In genomic region chr10:30671011-30671616, GRCh38 we compare ENCODE assay signal across 8 cellular contexts. TPM values are rescaled to one million over a fixed set of nuclear protein-coding genes. Genes with fewer than 3 reads are reported as not detected.
DNase-seq lines count a peak whose midpoint lies in the region; ATAC-seq and TF ChIP-seq lines count a peak whose summit lies in the region.

No MANE protein-coding gene starts in this region.

- dilution Hi-C loops in mammary epithelial cell (cut with HindIII; ENCODE audit: low sequenced_read_pairs) = no loop called here

- H3K4me2 ChIP-seq in mammary epithelial cell (ENCODE audit: insufficient read depth, low read depth, low read length) = peak overlapping the region; percentile 77

- H3K36me3 ChIP-seq in mammary epithelial cell (ENCODE audit: insufficient read depth, low read length) = no peaks in the 10 kb centered on the region
- no peaks in the 10 kb centered on the region for H3K36me3 ChIP-seq in kidney epithelial cell (ENCODE audit: control insufficient read depth, insufficient read depth, low read length)
- H3K36me3 ChIP-seq in stomach = no peaks in the 10 kb centered on the region

- no peaks in the 10 kb centered on the region for H4K20me1 ChIP-seq in mammary epithelial cell (ENCODE audit: insufficient read depth, low read length)

- H3K27ac ChIP-seq in mammary epithelial cell (ENCODE audit: insufficient read depth, low read depth, low read length) (no peak overlapping the region), stomach (no peak overlapping the region)

- H3K4me3 ChIP-seq in mammary epithelial cell (replicated peaks in 1 of 3; ENCODE audit: insufficient read depth in 1 of 3, low read depth in 2 of 3, low read length in 3 of 3) (peak overlapping the region in 2 of 3 experiments; percentile 29 to 46), kidney epithelial cell (ENCODE audit: low read depth, low read length) (no peak overlapping the region), stomach (peak overlapping the region; percentile 23 to 37 (median 30))

- DNase-seq in ACHN = peak; percentile 64
- peak; percentile 53 for DNase-seq in G401 (ENCODE audit: low spot score)
- peak; percentile 72 for DNase-seq in LHCN-M2 (ENCODE audit: low read depth)
- peak; percentile 80 for DNase-seq in RPMI7951 (ENCODE audit: low read depth)
- DNase-seq in mammary epithelial cell = peak; percentile 57
- peak; percentile 34 for DNase-seq in kidney epithelial cell (ENCODE audit: low read depth)
- DNase-seq in stomach = no peak

- no peaks in the 10 kb centered on the region for H3K9me3 ChIP-seq in mammary epithelial cell (replicated peaks; ENCODE audit: insufficient read depth, low read length)
- H3K9me3 ChIP-seq in stomach = no peaks in the 10 kb centered on the region

- H3K4me1 ChIP-seq in mammary epithelial cell (ENCODE audit: insufficient read depth, low read length) (no peaks in the 10 kb centered on the region), stomach (peaks cover 0 to 10% (median 2%) of the 10 kb centered on the region in 4 donors)

- CTCF ChIA-PET in mammary epithelial cell (lab: Charles Lee; ENCODE audit: low non-redundant PET) = interaction anchor here (1.0 kb wide), 1 partner anchor 88 kb away, joined by 24 read pairs; no protein-coding TSS in a partner anchor

- no TSS peak for BruUV-seq in mammary epithelial cell (replicated peaks; lab: Mats Ljungman, UMichigan)

- no peak for TF ChIP-seq POLR2A in stomach (IDR thresholded peaks at IDR 0.05)

- intact Hi-C loops in mammary epithelial cell (cut with micrococcal nuclease) (loop anchor here (2.0 kb wide), 1 partner anchor 16 kb away; no protein-coding TSS in a partner anchor), stomach (cut with DNase I; ENCODE audit: low total_unique reads) (no loop called here)

- TF ChIP-seq CTCF in mammary epithelial cell (conservative IDR thresholded peaks at IDR 0.05 in 1 of 2, IDR thresholded peaks at IDR 0.05 in 1 of 2; ENCODE audit: extremely low read depth in 1 of 2, insufficient read depth in 1 of 2, low read depth in 1 of 2, low read length in 2 of 2) (peak; percentile 69 to 73), kidney epithelial cell (IDR thresholded peaks at IDR 0.05; ENCODE audit: insufficient read depth, low read length, poor library complexity, severe bottlenecking) (peak; percentile 72), stomach (IDR thresholded peaks at IDR 0.05) (peak in 4 of 7 experiments; percentile 64 to 69 (median 65))

- no peak overlapping the region for H3K9ac ChIP-seq in mammary epithelial cell (ENCODE audit: insufficient read depth, low read length)

- TF ChIP-seq EP300 in stomach (IDR thresholded peaks at IDR 0.05) = no peak

- WGBS in mammary epithelial cell (ENCODE audit: low coverage, missing lambda C conversion rate) = 36% methylated on average over 11 of the region's 11 CpGs
- WGBS in stomach, 5 donors = 34 to 38% (median 36%) methylated on average over 11 of the region's 11 CpGs

- H3K27me3 ChIP-seq in mammary epithelial cell (ENCODE audit: insufficient read depth, low read length) (peaks cover 3% of the 10 kb centered on the region), kidney epithelial cell (ENCODE audit: control insufficient read depth, insufficient read depth, low read length) (no peaks in the 10 kb centered on the region), stomach (no peaks in the 10 kb centered on the region)

- in situ Hi-C loops in ACHN (cut with HindIII; ENCODE audit: low pct_ligation_motif_present, low pct_unique_long_range_greater_than_20kb, low sequenced_read_pairs) = no loop called here
- in situ Hi-C loops in G401 (cut with HindIII; ENCODE audit: low sequenced_read_pairs) = no loop called here
- in situ Hi-C loops in mammary epithelial cell (cut with MboI; ENCODE audit: low sequenced_read_pairs in 2 of 2) = no loop called here

- no peaks in the 10 kb centered on the region for H3K79me2 ChIP-seq in mammary epithelial cell (ENCODE audit: insufficient read depth, low read length)

- ATAC-seq in GM18498 (IDR thresholded peaks at IDR 0.05; ENCODE audit: unreplicated experiment) = no peak

- H2AFZ ChIP-seq in mammary epithelial cell (ENCODE audit: low read depth, low read length) = peak overlapping the region; percentile 64

RNA-seq across cellular contexts. Expression of gene LYZL2, which starts 41.6 kb away (rescaled TPM):
- not detected in 2 replicates for total RNA-seq in G401 (2014; rRNA removed; shearing (Covaris generic))
- total RNA-seq in LHCN-M2 (2014; rRNA removed) = not detected in 2 replicates
- polyA plus RNA-seq in LHCN-M2 (2012) = not detected
- total RNA-seq in RPMI7951 (2014; rRNA removed; shearing (Covaris generic)) = not detected in 2 replicates
- total RNA-seq in mammary epithelial cell = not detected
- polyA plus RNA-seq in mammary epithelial cell = not detected
- not detected for polyA minus RNA-seq in mammary epithelial cell
- not detected in 2 replicates for total RNA-seq in kidney epithelial cell
- not detected for total RNA-seq in stomach
- not detected for polyA plus RNA-seq in stomach
